ENCODE assay signal across 23 cellular contexts in the genomic region with DNA sequence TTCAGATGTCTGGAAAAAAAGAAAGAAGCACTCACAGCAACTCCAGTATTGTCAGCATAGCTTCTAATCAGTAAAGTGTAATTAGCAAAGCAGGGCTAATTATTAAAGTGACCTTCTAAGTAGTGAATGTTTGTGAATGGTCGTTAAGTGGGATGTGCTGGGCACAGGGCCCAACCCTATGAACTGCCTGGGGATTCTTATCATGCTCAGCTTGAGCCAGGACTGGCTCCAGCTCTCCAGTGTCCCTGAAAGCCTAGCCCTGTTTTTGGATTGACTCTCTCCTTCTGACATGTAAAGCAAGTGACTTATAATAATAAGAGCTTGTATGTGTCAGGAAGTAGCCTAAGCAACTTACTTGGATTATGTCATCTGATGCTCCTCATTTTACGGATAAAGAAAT. TPM values are rescaled to one million over a fixed set of nuclear protein-coding genes. Genes with fewer than 3 reads are reported as not detected.
"Had no signal": no experiment of that assay in that cellular context is flagged by ENCODE, and none has a peak within 500 bp of the region (broad histone marks: within the 10 kb centered on the region; RNA-seq: fewer than 3 reads in every experiment).

No MANE protein-coding gene starts in this region.

- H3K9me3 ChIP-seq: thoracic aorta had no signal

- H3K27ac ChIP-seq: thoracic aorta had no signal

- H3K4me3 Mint-ChIP-seq: activated CD4-positive, alpha-beta memory T cell treated with anti-CD3 and anti-CD28 coated beads, Interleukin-2, amount 10 ng/mL, durations not matched to agents 7 days and 5 days; activated naive CD4-positive, alpha-beta T cell treated with anti-CD3 and anti-CD28 coated beads, Interleukin-2, amount 10 ng/mL, durations not matched to agents 7 days and 5 days; activated T-cell treated with anti-CD3 and anti-CD28 coated beads, Interleukin-2, amount 50 U/mL, for 72 hours; naive thymus-derived CD4-positive, alpha-beta T cell; neural crest cell; T-helper 1 cell treated with Interleukin-12 subunit alpha and Interleukin-12 subunit beta and Interleukin-4 antibody, amounts not matched to agents 30 μg/mL and 1 μg/mL, for 36 hours; type B pancreatic cell had no signal

- ATAC-seq: activated T-cell treated with anti-CD3 and anti-CD28 coated beads, Interleukin-2, amount 50 U/mL, for 72 hours; left lobe of liver; naive thymus-derived CD4-positive, alpha-beta T cell had no signal

- H3K36me3 ChIP-seq: thoracic aorta had no signal

- H3K36me3 Mint-ChIP-seq: type B pancreatic cell had no signal

- H3K4me3 ChIP-seq: thoracic aorta had no signal

- DNase-seq: activated CD4-positive, alpha-beta memory T cell treated with anti-CD3 and anti-CD28 coated beads, Interleukin-2, amount 10 ng/mL, durations not matched to agents 7 days and 5 days; activated CD4-positive, alpha-beta T cell treated with anti-CD3 and anti-CD28 coated beads for 4 hours; activated CD4-positive, CD25-positive, alpha-beta regulatory T cell; activated effector memory CD4-positive, alpha-beta T cell treated with Interleukin-2 at 50 U/mL for 16 hours; activated naive CD4-positive, alpha-beta T cell treated with anti-CD3 and anti-CD28 coated beads, Interleukin-2, amount 10 ng/mL, durations not matched to agents 7 days and 5 days; activated T-cell treated with anti-CD3 and anti-CD28 coated beads, Interleukin-2, amount 50 U/mL, for 72 hours; erythroblast; foreskin fibroblast; kidney; naive thymus-derived CD4-positive, alpha-beta T cell; stimulated activated CD4-positive, alpha-beta T cell treated with anti-CD3 and anti-CD28 coated beads, Interleukin-4, amount 100 ng/mL, for 24 hours; stimulated activated naive CD4-positive, alpha-beta T cell treated with Interleukin-2 at 50 U/mL for 16 hours; T1000 had no signal

- H3K9me3 Mint-ChIP-seq: activated CD4-positive, alpha-beta memory T cell treated with anti-CD3 and anti-CD28 coated beads, Interleukin-2, amount 10 ng/mL, durations not matched to agents 7 days and 5 days; neural crest cell; T-helper 1 cell treated with Interleukin-12 subunit alpha and Interleukin-12 subunit beta and Interleukin-4 antibody, amounts not matched to agents 30 μg/mL and 1 μg/mL, for 36 hours; type B pancreatic cell had no signal

- H3K27ac Mint-ChIP-seq: activated CD4-positive, alpha-beta memory T cell treated with anti-CD3 and anti-CD28 coated beads, Interleukin-2, amount 10 ng/mL, durations not matched to agents 7 days and 5 days; activated naive CD4-positive, alpha-beta T cell treated with anti-CD3 and anti-CD28 coated beads, Interleukin-2, amount 10 ng/mL, durations not matched to agents 7 days and 5 days; activated T-cell treated with anti-CD3 and anti-CD28 coated beads, Interleukin-2, amount 50 U/mL, for 72 hours; naive thymus-derived CD4-positive, alpha-beta T cell; T-helper 1 cell treated with Interleukin-12 subunit alpha and Interleukin-12 subunit beta and Interleukin-4 antibody, amounts not matched to agents 30 μg/mL and 1 μg/mL, for 36 hours; type B pancreatic cell had no signal

RNA-seq across cellular contexts. Expression of a gene that starts 9.5 kb away (rescaled TPM):
- total RNA-seq: chondrocyte; fibroblast of lung; kidney; lung microvascular endothelial cell; naive thymus-derived CD4-positive, alpha-beta T cell; omental fat pad; posterior vena cava had no signal
- polyA plus RNA-seq: naive thymus-derived CD4-positive, alpha-beta T cell had no signal
